ENCODE assay signal across 23 cellular contexts in genomic region chr2:173647681-173648350, GRCh38.
DNase-seq lines count a peak whose midpoint lies in the region; ATAC-seq and TF ChIP-seq lines count a peak whose summit lies in the region.
"Had no signal": no experiment of that assay in that cellular context is flagged by ENCODE, and none has a peak within 500 bp of the region (broad histone marks: within the 10 kb centered on the region; RNA-seq: fewer than 3 reads in every experiment).

No MANE protein-coding gene starts in this region.

- H3K27me3 Mint-ChIP-seq in activated CD4-positive, alpha-beta T cell treated with anti-CD3 and anti-CD28 coated beads for 36 hours: peaks cover 9% of the 10 kb centered on the region
- H3K27me3 Mint-ChIP-seq: activated CD4-positive, alpha-beta memory T cell treated with anti-CD3 and anti-CD28 coated beads, Interleukin-2, amount 10 ng/mL, durations not matched to agents 7 days and 5 days had no signal

- DNase-seq in A673 (ENCODE audit: low spot score) (peak; percentile 11), Karpas-422 (peak; percentile 2), fibroblast of gingiva (ENCODE audit: low read depth) (peak; percentile 78), mesenchymal stem cell (peak; percentile 47), RKO (ENCODE audit: low spot score) (no peak), thyroid gland (no peak), dedifferentiated amniotic fluid mesenchymal stem cell (ENCODE audit: extremely low spot score) (no peak)
- no peak for DNase-seq in activated CD4-positive, alpha-beta T cell treated with anti-CD3 and anti-CD28 coated beads for 36 hours
- DNase-seq: activated CD4-positive, alpha-beta memory T cell treated with anti-CD3 and anti-CD28 coated beads, Interleukin-2, amount 10 ng/mL, durations not matched to agents 7 days and 5 days; activated naive CD4-positive, alpha-beta T cell treated with anti-CD3 and anti-CD28 coated beads, Interleukin-2, amount 50 U/mL, for 16 hours; activated T-cell treated with anti-CD3 and anti-CD28 coated beads, Interleukin-2, amount 50 U/mL, for 4 hours; body of pancreas; CD8-positive, alpha-beta memory T cell; DND-41; hippocampal formation; kidney; NCI-H1436; NCI-H226; SHP77; T-helper 1 cell had no signal

- no peak overlapping the region for H2BK12ac ChIP-seq in mesenchymal stem cell (ENCODE audit: low read length in 2 of 2)

- CTCF ChIA-PET in A673 (lab: Charles Lee): no interaction called here
- CTCF ChIA-PET in activated CD4-positive, alpha-beta T cell treated with anti-CD3 and anti-CD28 coated beads for 36 hours (lab: Charles Lee): no interaction called here

- H2BK15ac ChIP-seq in mesenchymal stem cell (ENCODE audit: low read depth, poor library complexity, severe bottlenecking): no peak overlapping the region

- H2BK5ac ChIP-seq in mesenchymal stem cell (ENCODE audit: low read depth, low read length, poor library complexity, severe bottlenecking): no peak overlapping the region

- H3K9me2 ChIP-seq in Karpas-422 (replicated peaks; ENCODE audit: insufficient read depth, low read length): no peaks in the 10 kb centered on the region

- no peak overlapping the region for H3K27ac Mint-ChIP-seq in activated CD4-positive, alpha-beta T cell treated with anti-CD3 and anti-CD28 coated beads for 36 hours
- H3K27ac Mint-ChIP-seq: activated CD4-positive, alpha-beta memory T cell treated with anti-CD3 and anti-CD28 coated beads, Interleukin-2, amount 10 ng/mL, durations not matched to agents 7 days and 5 days; dendritic cell treated with granulocyte-macrophage colony-stimulating factor and Interleukin-4, amounts not matched to agents 40 ng/mL and 50 ng/mL, for 4 days had no signal

- no peaks in the 10 kb centered on the region for H3K79me2 ChIP-seq in Karpas-422 (ENCODE audit: low read length)

- H3K23ac ChIP-seq in mesenchymal stem cell (ENCODE audit: low read length in 2 of 2): no peak overlapping the region

- ATAC-seq in activated CD4-positive, alpha-beta T cell treated with anti-CD3 and anti-CD28 coated beads for 36 hours: no peak
- ATAC-seq: activated T-cell treated with anti-CD3 and anti-CD28 coated beads, Interleukin-2, amount 50 U/mL, for 4 hours; body of pancreas; HepG2 had no signal

- no peaks in the 10 kb centered on the region for H3K4me1 ChIP-seq in A673 (ENCODE audit: insufficient read depth, low read length, poor library complexity, severe bottlenecking)
- no peaks in the 10 kb centered on the region for H3K4me1 ChIP-seq in Karpas-422 (ENCODE audit: low read length)
- no peaks in the 10 kb centered on the region for H3K4me1 ChIP-seq in mesenchymal stem cell (ENCODE audit: control insufficient read depth, insufficient read depth, low read depth, low read length)
- H3K4me1 ChIP-seq in thyroid gland: no peaks in the 10 kb centered on the region
- H3K4me1 ChIP-seq: body of pancreas had no signal

- H3K27ac ChIP-seq in A673 (ENCODE audit: low read depth, low read length, poor library complexity, severe bottlenecking) (no peak overlapping the region), Karpas-422 (ENCODE audit: low read length) (no peak overlapping the region), mesenchymal stem cell (ENCODE audit: low read length, poor library complexity, severe bottlenecking) (no peak overlapping the region), thyroid gland (no peak overlapping the region)
- H3K27ac ChIP-seq: body of pancreas, thoracic aorta had no signal

- H4K20me1 ChIP-seq in Karpas-422 (ENCODE audit: insufficient read depth, low read depth, low read length): no peaks in the 10 kb centered on the region

- no peaks in the 10 kb centered on the region for H3K79me1 ChIP-seq in mesenchymal stem cell (replicated peaks; ENCODE audit: low read length, poor library complexity, severe bottlenecking)

- H3K4ac ChIP-seq in mesenchymal stem cell (ENCODE audit: low read depth in 1 of 2, low read length in 2 of 2): no peak overlapping the region

- H3K4me3 ChIP-seq in A673 (ENCODE audit: low read depth, low read length, poor library complexity, severe bottlenecking): no peak overlapping the region
- H3K4me3 ChIP-seq in Karpas-422 (ENCODE audit: low read length): no peak overlapping the region
- no peak overlapping the region for H3K4me3 ChIP-seq in mesenchymal stem cell (ENCODE audit: insufficient read depth in 1 of 2, low read depth in 1 of 2, low read length in 2 of 2)
- no peak overlapping the region for H3K4me3 ChIP-seq in thyroid gland (replicated peaks in 1 of 3)
- H3K4me3 ChIP-seq: body of pancreas, thoracic aorta had no signal

- H2AFZ ChIP-seq in Karpas-422 (ENCODE audit: low read length): no peak overlapping the region
- H2AFZ ChIP-seq in mesenchymal stem cell (ENCODE audit: low read depth, low read length): no peak overlapping the region

- H3K27me3 ChIP-seq in A673 (replicated peaks; ENCODE audit: insufficient read depth, low read depth, low read length, poor library complexity) (peaks cover 9% of the 10 kb centered on the region), Karpas-422 (ENCODE audit: low read length) (no peaks in the 10 kb centered on the region), mesenchymal stem cell (ENCODE audit: control insufficient read depth in 1 of 2, insufficient read depth in 1 of 2, low read length in 2 of 2) (no peaks in the 10 kb centered on the region), thyroid gland (no peaks in the 10 kb centered on the region)
- H3K27me3 ChIP-seq: body of pancreas had no signal

- no peak overlapping the region for H3K4me2 ChIP-seq in Karpas-422 (ENCODE audit: low read depth, low read length, poor library complexity, severe bottlenecking)
- no peak overlapping the region for H3K4me2 ChIP-seq in mesenchymal stem cell (ENCODE audit: low read length, poor library complexity, severe bottlenecking)

- 79% methylated on average over 8 of the region's 8 CpGs for WGBS in mesenchymal stem cell
- WGBS in thyroid gland, 2 donors: 73 to 76% methylated on average over 8 of the region's 8 CpGs

- H3K36me3 ChIP-seq in A673 (ENCODE audit: insufficient read depth, low read length, poor library complexity, severe bottlenecking) (no peaks in the 10 kb centered on the region), Karpas-422 (ENCODE audit: insufficient read depth, low read length) (no peaks in the 10 kb centered on the region), mesenchymal stem cell (ENCODE audit: control insufficient read depth in 1 of 2, insufficient read depth in 2 of 2, low read depth in 1 of 2, low read length in 2 of 2) (no peaks in the 10 kb centered on the region), thyroid gland (no peaks in the 10 kb centered on the region)
- H3K36me3 ChIP-seq: thoracic aorta had no signal

- no peak overlapping the region for H2AK5ac ChIP-seq in mesenchymal stem cell (ENCODE audit: low read length, severe bottlenecking)

- no peak overlapping the region for H2BK120ac ChIP-seq in mesenchymal stem cell (ENCODE audit: low read depth, low read length)

- H4K91ac ChIP-seq in mesenchymal stem cell (ENCODE audit: low read length): no peak overlapping the region

- H3K18ac ChIP-seq in mesenchymal stem cell (ENCODE audit: low read depth in 1 of 2, low read length in 2 of 2): no peak overlapping the region

- no peaks in the 10 kb centered on the region for H3K4me1 Mint-ChIP-seq in activated CD4-positive, alpha-beta T cell treated with anti-CD3 and anti-CD28 coated beads for 36 hours
- H3K4me1 Mint-ChIP-seq: activated CD4-positive, alpha-beta memory T cell treated with anti-CD3 and anti-CD28 coated beads, Interleukin-2, amount 10 ng/mL, durations not matched to agents 7 days and 5 days; CD8-positive, alpha-beta memory T cell had no signal

- intact Hi-C loops in A673 (cut with micrococcal nuclease; ENCODE audit: unreplicated experiment): no loop called here
- intact Hi-C loops in thyroid gland (cut with DNase I): no loop called here
- intact Hi-C loops in activated CD4-positive, alpha-beta T cell treated with anti-CD3 and anti-CD28 coated beads for 36 hours (cut with DNase I, micrococcal nuclease): no loop called here

- POLR2A ChIA-PET in A673 (lab: Charles Lee; ENCODE audit: low non-redundant PET): no interaction called here
- POLR2A ChIA-PET in activated CD4-positive, alpha-beta T cell treated with anti-CD3 and anti-CD28 coated beads for 36 hours (lab: Charles Lee): no interaction called here

- H3K14ac ChIP-seq in mesenchymal stem cell (ENCODE audit: low read length in 2 of 2): no peak overlapping the region

- H3K9me3 Mint-ChIP-seq in activated CD4-positive, alpha-beta T cell treated with anti-CD3 and anti-CD28 coated beads for 36 hours (ENCODE audit: low read depth): no peaks in the 10 kb centered on the region
- H3K9me3 Mint-ChIP-seq: activated CD4-positive, alpha-beta memory T cell treated with anti-CD3 and anti-CD28 coated beads, Interleukin-2, amount 10 ng/mL, durations not matched to agents 7 days and 5 days; activated T-cell treated with anti-CD3 and anti-CD28 coated beads, Interleukin-2, amount 50 U/mL, for 4 hours; dendritic cell treated with granulocyte-macrophage colony-stimulating factor and Interleukin-4, amounts not matched to agents 40 ng/mL and 50 ng/mL, for 4 days had no signal

- TF ChIP-seq POLR2A in thyroid gland (IDR thresholded peaks at IDR 0.05): no peak

- no peaks in the 10 kb centered on the region for H3K9me3 ChIP-seq in A673 (ENCODE audit: low read depth, low read length, poor library complexity, severe bottlenecking)
- no peaks in the 10 kb centered on the region for H3K9me3 ChIP-seq in Karpas-422 (ENCODE audit: low read length)
- no peaks in the 10 kb centered on the region for H3K9me3 ChIP-seq in mesenchymal stem cell (ENCODE audit: control insufficient read depth, low read length)
- no peaks in the 10 kb centered on the region for H3K9me3 ChIP-seq in thyroid gland
- H3K9me3 ChIP-seq: body of pancreas, thoracic aorta had no signal

- no peak overlapping the region for H3K9ac ChIP-seq in Karpas-422 (ENCODE audit: low read length)
- H3K9ac ChIP-seq in mesenchymal stem cell (ENCODE audit: low read length): no peak overlapping the region

- TF ChIP-seq CTCF in A673 (conservative IDR thresholded peaks at IDR 0.05; ENCODE audit: low read depth, low read length) (no peak), thyroid gland (IDR thresholded peaks at IDR 0.05) (no peak)

- no peak overlapping the region for H3K4me3 Mint-ChIP-seq in activated CD4-positive, alpha-beta T cell treated with anti-CD3 and anti-CD28 coated beads for 36 hours
- H3K4me3 Mint-ChIP-seq: activated CD4-positive, alpha-beta memory T cell treated with anti-CD3 and anti-CD28 coated beads, Interleukin-2, amount 10 ng/mL, durations not matched to agents 7 days and 5 days; activated T-cell treated with anti-CD3 and anti-CD28 coated beads, Interleukin-2, amount 50 U/mL, for 4 hours; CD8-positive, alpha-beta memory T cell; dendritic cell treated with granulocyte-macrophage colony-stimulating factor and Interleukin-4, amounts not matched to agents 40 ng/mL and 50 ng/mL, for 4 days had no signal

- no TSS peak for BruUV-seq in A673 (replicated peaks; lab: Mats Ljungman, UMichigan)

- H4K8ac ChIP-seq in mesenchymal stem cell (ENCODE audit: low read length): no peak overlapping the region

- H3K36me3 Mint-ChIP-seq in activated CD4-positive, alpha-beta T cell treated with anti-CD3 and anti-CD28 coated beads for 36 hours (ENCODE audit: low read depth): no peaks in the 10 kb centered on the region
- H3K36me3 Mint-ChIP-seq: CD8-positive, alpha-beta memory T cell had no signal

Comparison
In these comparisons a context has a peak if more than half of its experiments do, and no peak if none do; other contexts are left out.
1. DNase-seq: peak in A673 (single experiment), Karpas-422 (single experiment), fibroblast of gingiva (single experiment) and mesenchymal stem cell (single experiment); none in RKO (single experiment), thyroid gland (0 of 2), activated CD4-positive, alpha-beta T cell treated with anti-CD3 and anti-CD28 coated beads for 36 hours (single experiment) and dedifferentiated amniotic fluid mesenchymal stem cell (single experiment).